32 cellular contexts compared by ENCODE assay signal in the genomic region with DNA sequence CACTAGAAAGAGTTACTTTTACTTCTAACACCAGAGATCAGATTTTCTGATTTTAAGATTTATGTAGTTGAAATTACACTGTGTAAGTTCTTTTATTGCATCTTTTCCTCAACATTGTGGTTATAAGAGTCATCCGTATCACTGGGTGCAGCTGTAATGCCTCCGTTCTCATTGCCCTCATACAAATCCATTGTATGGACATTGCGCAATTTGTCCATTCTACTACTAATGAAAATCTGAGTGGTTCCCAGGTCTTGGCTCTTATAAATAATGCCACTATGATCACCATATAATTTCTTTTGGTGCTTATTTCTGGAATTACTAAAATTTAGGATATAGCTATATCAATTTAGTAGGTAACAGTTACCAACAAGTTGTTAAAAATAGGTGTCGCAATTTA.
"Had no signal": no experiment of that assay in that cellular context is flagged by ENCODE, and none has a peak within 500 bp of the region (broad histone marks: within the 10 kb centered on the region; RNA-seq: fewer than 3 reads in every experiment).

No MANE protein-coding gene starts in this region.

- H3K4me1 ChIP-seq: ascending aorta had no signal

- H3K27me3 ChIP-seq: ascending aorta, cardiac muscle cell had no signal

- FAIRE-seq: bronchial epithelial cell, TTC549 had no signal

- H3K36me3 ChIP-seq: ascending aorta, cardiac muscle cell, WERI-Rb-1 had no signal

- H3K4me3 ChIP-seq: ascending aorta, cardiac muscle cell had no signal

- DNase-seq: activated CD4-positive, alpha-beta memory T cell treated with anti-CD3 and anti-CD28 coated beads, Interleukin-2, amount 10 ng/mL, durations not matched to agents 7 days and 5 days; activated CD4-positive, alpha-beta T cell treated with anti-CD3 and anti-CD28 coated beads for 1 hour; activated CD4-positive, alpha-beta T cell treated with anti-CD3 and anti-CD28 coated beads for 36 hours; activated CD4-positive, alpha-beta T cell treated with anti-CD3 and anti-CD28 coated beads for 48 hours; activated CD4-positive, alpha-beta T cell treated with anti-CD3 and anti-CD28 coated beads, Interleukin-2, amount 10 ng/mL, durations not matched to agents 7 days and 5 days; activated CD4-positive, alpha-beta T cell treated with anti-CD3 and anti-CD28 coated beads, Interleukin-2, amount 50 U/mL, for 48 hours; activated CD4-positive, CD25-positive, alpha-beta regulatory T cell; activated CD8-positive, alpha-beta memory T cell treated with anti-CD3 and anti-CD28 coated beads for 24 hours; activated CD8-positive, alpha-beta memory T cell treated with anti-CD3 and anti-CD28 coated beads, Interleukin-2, amount 10 ng/mL, durations not matched to agents 7 days and 5 days; activated CD8-positive, alpha-beta memory T cell treated with anti-CD3 and anti-CD28 coated beads, Interleukin-2, amount 50 U/mL, for 48 hours; activated CD8-positive, alpha-beta T cell treated with anti-CD3 and anti-CD28 coated beads, Interleukin-2, amount 10 ng/mL, durations not matched to agents 7 days and 5 days; activated effector memory CD4-positive, alpha-beta T cell treated with Interleukin-2 at 50 U/mL for 16 hours; activated gamma-delta T cell; activated naive CD4-positive, alpha-beta T cell treated with anti-CD3 and anti-CD28 coated beads, Interleukin-2, amount 10 ng/mL, durations not matched to agents 7 days and 5 days; activated naive CD4-positive, alpha-beta T cell treated with Interleukin-2 at 50 U/mL for 16 hours; activated naive CD8-positive, alpha-beta T cell treated with anti-CD3 and anti-CD28 coated beads, Interleukin-2, amount 10 ng/mL, durations not matched to agents 7 days and 5 days; activated naive CD8-positive, alpha-beta T cell treated with anti-CD3 and anti-CD28 coated beads, Interleukin-2, amount 50 U/mL, for 24 hours; activated T-cell treated with anti-CD3 and anti-CD28 coated beads, Interleukin-2, amount 50 U/mL, for 24 hours; activated T-cell treated with anti-CD3 and anti-CD28 coated beads, Interleukin-2, amount 50 U/mL, for 48 hours; amygdala; anterior cingulate cortex; caudate nucleus; cerebellar nuclear complex; T-helper 2 cell; T-helper 9 cell; WERI-Rb-1 had no signal

- H3K27ac ChIP-seq: ascending aorta, cardiac muscle cell, WERI-Rb-1 had no signal

- ATAC-seq: activated CD4-positive, alpha-beta T cell treated with anti-CD3 and anti-CD28 coated beads for 36 hours; activated CD4-positive, CD25-positive, alpha-beta regulatory T cell treated with anti-CD3 and anti-CD28 coated beads, Interleukin-2, amount 50 U/mL, for 24 hours; activated CD8-positive, alpha-beta memory T cell treated with anti-CD3 and anti-CD28 coated beads, Interleukin-2, amount 10 ng/mL, durations not matched to agents 7 days and 5 days; activated CD8-positive, alpha-beta T cell treated with anti-CD3 and anti-CD28 coated beads, Interleukin-2, amount 10 ng/mL, durations not matched to agents 7 days and 5 days; activated naive CD8-positive, alpha-beta T cell treated with anti-CD3 and anti-CD28 coated beads, Interleukin-2, amount 50 U/mL, for 24 hours; WTC11 had no signal

- H3K9me3 ChIP-seq: ascending aorta had no signal
